Comparison of ENCODE assay signal across 26 cellular contexts in genomic region chr7:99371376-99371920, GRCh38. TPM values are rescaled to one million over a fixed set of nuclear protein-coding genes. Genes with fewer than 3 reads are reported as not detected.
DNase-seq lines count a peak whose midpoint lies in the region; ATAC-seq and TF ChIP-seq lines count a peak whose summit lies in the region.
"Had no signal": no experiment of that assay in that cellular context is flagged by ENCODE, and none has a peak within 500 bp of the region (broad histone marks: within the 10 kb centered on the region; RNA-seq: fewer than 3 reads in every experiment).

No MANE protein-coding gene starts in this region.

- H3K9me3 ChIP-seq in CD4-positive, alpha-beta memory T cell (ENCODE audit: control insufficient read depth in 1 of 2, low read length in 2 of 2): no peaks in the 10 kb centered on the region
- no peaks in the 10 kb centered on the region for H3K9me3 ChIP-seq in esophagus muscularis mucosa
- H3K9me3 ChIP-seq: adrenal gland, left ventricle myocardium inferior, prostate gland, SJCRH30 had no signal

- H3K4me1 ChIP-seq in CD4-positive, alpha-beta memory T cell (ENCODE audit: insufficient read depth, low read length): peaks cover 14% of the 10 kb centered on the region
- peaks cover 17 to 41% (median 30%) of the 10 kb centered on the region in 4 donors for H3K4me1 ChIP-seq in esophagus muscularis mucosa
- H3K4me1 ChIP-seq: prostate gland, SJCRH30 had no signal

- H3K4me3 Mint-ChIP-seq in CD4-positive, alpha-beta memory T cell: no peak overlapping the region
- H3K4me3 Mint-ChIP-seq in HFFc6: no peak overlapping the region; the same call in 1 of the 2 replicates
- H3K4me3 Mint-ChIP-seq: activated T-cell treated with anti-CD3 and anti-CD28 coated beads, Interleukin-2, amount 50 U/mL, for 4 hours; CD14-positive monocyte; GM23338 had no signal

- POLR2A ChIA-PET in CD4-positive, alpha-beta memory T cell (lab: Charles Lee; ENCODE audit: partially characterized antibody): interaction anchor here (1.1 to 12.5 kb wide), 3 partner anchors 9 to 187 kb away, joined by 4 to 130 read pairs (median 6); partner anchors contain the start of genes BUD31, PDAP1 and ZNF655

- peaks cover 3 to 17% (median 8%) of the 10 kb centered on the region in 4 donors for H3K4me1 Mint-ChIP-seq in CD4-positive, alpha-beta memory T cell
- peaks cover 17% of the 10 kb centered on the region for H3K4me1 Mint-ChIP-seq in HFFc6 (ENCODE audit: low read depth)

- TF ChIP-seq POLR2A in esophagus muscularis mucosa (IDR thresholded peaks at IDR 0.05; ENCODE audit: low read depth): no peak

- H3K27me3 Mint-ChIP-seq in CD4-positive, alpha-beta memory T cell: no peaks in the 10 kb centered on the region
- peaks cover 3% of the 10 kb centered on the region; the same call in 1 of the 2 replicates for H3K27me3 Mint-ChIP-seq in HFFc6 (ENCODE audit: insufficient read depth)

- peaks cover 9% of the 10 kb centered on the region for H3K36me3 ChIP-seq in CD4-positive, alpha-beta memory T cell (ENCODE audit: insufficient read depth, low read length)
- H3K36me3 ChIP-seq in esophagus muscularis mucosa: peaks cover 5 to 27% (median 20%) of the 10 kb centered on the region in 4 donors
- H3K36me3 ChIP-seq: prostate gland had no signal

- H3K36me3 Mint-ChIP-seq in CD4-positive, alpha-beta memory T cell: peaks cover 5 to 20% of the 10 kb centered on the region in 2 donors
- peaks cover 7% of the 10 kb centered on the region; the same call in 1 of the 2 replicates for H3K36me3 Mint-ChIP-seq in HFFc6 (ENCODE audit: low read depth)

- TF ChIP-seq CTCF in HFFc6 (IDR thresholded peaks at IDR 0.05) (no peak), esophagus muscularis mucosa (IDR thresholded peaks at IDR 0.05) (no peak)

- no peak for TF ChIP-seq EP300 in esophagus muscularis mucosa (IDR thresholded peaks at IDR 0.05)

- H3K27ac Mint-ChIP-seq in CD4-positive, alpha-beta memory T cell: peak overlapping the region in 4 of 7 donors; percentile 12 to 67 (median 44)
- H3K27ac Mint-ChIP-seq in HFFc6: peak overlapping the region; percentile 53; the same call in 1 of the 2 replicates
- H3K27ac Mint-ChIP-seq: GM23338 had no signal

- H3K4me3 ChIP-seq in CD4-positive, alpha-beta memory T cell (ENCODE audit: low read length in 2 of 2): no peak overlapping the region
- no peak overlapping the region for H3K4me3 ChIP-seq in esophagus muscularis mucosa
- H3K4me3 ChIP-seq: adrenal gland, GM23338, prostate gland, SJCRH30 had no signal

- H3K27me3 ChIP-seq in CD4-positive, alpha-beta memory T cell (ENCODE audit: insufficient read depth, low read length): no peaks in the 10 kb centered on the region
- no peaks in the 10 kb centered on the region for H3K27me3 ChIP-seq in esophagus muscularis mucosa
- H3K27me3 ChIP-seq: adrenal gland, SJCRH30 had no signal

- 89% methylated on average over 11 of the region's 11 CpGs for WGBS in esophagus muscularis mucosa

- ATAC-seq in HG03354 (IDR thresholded peaks at IDR 0.05; ENCODE audit: poor library complexity, severe bottlenecking, unreplicated experiment): no peak
- ATAC-seq in HG03342 (IDR thresholded peaks at IDR 0.05; ENCODE audit: unreplicated experiment): no peak
- ATAC-seq: activated T-cell treated with anti-CD3 and anti-CD28 coated beads, Interleukin-2, amount 50 U/mL, for 4 hours; esophagus mucosa; GM23338 had no signal

- no peaks in the 10 kb centered on the region for H3K9me3 Mint-ChIP-seq in CD4-positive, alpha-beta memory T cell
- no peaks in the 10 kb centered on the region for H3K9me3 Mint-ChIP-seq in HFFc6
- H3K9me3 Mint-ChIP-seq: activated T-cell treated with anti-CD3 and anti-CD28 coated beads, Interleukin-2, amount 50 U/mL, for 4 hours; CD14-positive monocyte; GM23338 had no signal

- DNase-seq in CD4-positive, alpha-beta memory T cell: no peak
- DNase-seq in HFFc6 (no peak), esophagus muscularis mucosa (ENCODE audit: extremely low spot score) (no peak), renal cortical epithelial cell (ENCODE audit: low read depth) (peak; percentile 53), DMS 273 treated with DMSO at 0.1 percent for 48 hours (lab: John Stamatoyannopoulos, UW) (no peak)
- DNase-seq: activated CD8-positive, alpha-beta memory T cell treated with anti-CD3 and anti-CD28 coated beads for 24 hours; activated T-cell treated with anti-CD3 and anti-CD28 coated beads, Interleukin-2, amount 50 U/mL, for 4 hours; adrenal gland; DMS153; effector CD8-positive, alpha-beta T cell; foreskin melanocyte; GDM1; hypothalamus; left ventricle myocardium inferior; NCI-H146; NCI-H510A treated with DMSO at 0.1 percent for 48 hours; SJCRH30; small intestine; stimulated activated CD4-positive, alpha-beta T cell treated with anti-CD3 and anti-CD28 coated beads, Interleukin-2, amount 100 ng/mL, for 24 hours; T-helper 1 cell had no signal

- no peak overlapping the region for H3K27ac ChIP-seq in CD4-positive, alpha-beta memory T cell (ENCODE audit: low read depth, low read length)
- peak overlapping the region; percentile 27 to 93 (median 66) for H3K27ac ChIP-seq in esophagus muscularis mucosa (replicated peaks in 1 of 4)
- H3K27ac ChIP-seq: prostate gland, SJCRH30 had no signal

- intact Hi-C loops in CD4-positive, alpha-beta memory T cell (cut with micrococcal nuclease): no loop called here
- intact Hi-C loops in esophagus muscularis mucosa (cut with DNase I): no loop called here

- CTCF ChIA-PET in CD4-positive, alpha-beta memory T cell (lab: Charles Lee; ENCODE audit: partially characterized antibody): interaction anchor here (1.0 to 1.5 kb wide), 2 partner anchors 9 to 15 kb away, joined by 3 to 4 read pairs; no protein-coding TSS in a partner anchor

RNA-seq across cellular contexts. Expression of gene ARPC1B, which starts 3.1 kb away (rescaled TPM):
- 100 to 1,000 TPM; 188 to 191 TPM for total RNA-seq in CD4-positive, alpha-beta memory T cell
- 100 to 1,000 TPM; 862 to 906 TPM for polyA plus RNA-seq in CD4-positive, alpha-beta memory T cell
- total RNA-seq in HFFc6 (2021; fragmentation: NEBNext Ultra II Directional; extraction: Animal tissue kit (Norgen Biotek cat#: 25700)): 100 to 1,000 TPM; 233 to 281 (median 249) TPM
- total RNA-seq in esophagus muscularis mucosa (100 to 1,000 TPM; 101 to 153 (median 134) TPM), renal cortical epithelial cell (565 and 690 TPM in 2 replicates)

RNA-seq across cellular contexts. Expression of gene PDAP1, which starts 36.9 kb away (rescaled TPM):
- 10 to 100 TPM; 66.0 to 67.0 TPM for total RNA-seq in CD4-positive, alpha-beta memory T cell
- 10 to 100 TPM; 21.5 to 27.7 TPM for polyA plus RNA-seq in CD4-positive, alpha-beta memory T cell
- total RNA-seq in HFFc6 (2021; fragmentation: NEBNext Ultra II Directional; extraction: Animal tissue kit (Norgen Biotek cat#: 25700)): 100 to 1,000 TPM; 148 to 213 (median 180) TPM
- total RNA-seq in esophagus muscularis mucosa: 100 to 1,000 TPM in 2 of 4 donors, 10 to 100 TPM in 2; 85.9 to 116 (median 99.9) TPM
- total RNA-seq in renal cortical epithelial cell: 77.4 and 89.1 TPM in 2 replicates

RNA-seq across cellular contexts. Expression of gene BUD31, which starts 37.3 kb away (rescaled TPM):
- total RNA-seq in CD4-positive, alpha-beta memory T cell: 10 to 100 TPM; 60.0 to 61.3 TPM
- 100 to 1,000 TPM; 163 to 175 TPM for polyA plus RNA-seq in CD4-positive, alpha-beta memory T cell
- total RNA-seq in HFFc6 (2021; fragmentation: NEBNext Ultra II Directional; extraction: Animal tissue kit (Norgen Biotek cat#: 25700)): 100 to 1,000 TPM; 134 to 147 (median 146) TPM
- total RNA-seq in esophagus muscularis mucosa (10 to 100 TPM; 61.8 to 82.0 (median 66.2) TPM), renal cortical epithelial cell (77.7 and 128 TPM in 2 replicates)

RNA-seq across cellular contexts. Expression of gene ARPC1A, which starts 45.8 kb away (rescaled TPM):
- total RNA-seq in CD4-positive, alpha-beta memory T cell: 10 to 100 TPM; 46.2 to 51.5 TPM
- 10 to 100 TPM; 49.1 to 64.2 TPM for polyA plus RNA-seq in CD4-positive, alpha-beta memory T cell
- total RNA-seq in HFFc6 (2021; fragmentation: NEBNext Ultra II Directional; extraction: Animal tissue kit (Norgen Biotek cat#: 25700)): 100 to 1,000 TPM; 261 to 285 (median 281) TPM
- 100 to 1,000 TPM in 2 of 4 donors, 10 to 100 TPM in 2; 83.1 to 105 (median 99.8) TPM for total RNA-seq in esophagus muscularis mucosa
- total RNA-seq in renal cortical epithelial cell: 101 and 169 TPM in 2 replicates
